14 cellular contexts compared by ENCODE assay signal in genomic region chr16:67551972-67552371, GRCh38. TPM values are rescaled to one million over a fixed set of nuclear protein-coding genes. Genes with fewer than 3 reads are reported as not detected.
DNase-seq lines count a peak whose midpoint lies in the region; ATAC-seq and TF ChIP-seq lines count a peak whose summit lies in the region.
"Had no signal": no experiment of that assay in that cellular context is flagged by ENCODE, and none has a peak within 500 bp of the region (broad histone marks: within the 10 kb centered on the region; RNA-seq: fewer than 3 reads in every experiment).

No MANE protein-coding gene starts in this region.

- TF ChIP-seq POLR2A in erythroblast (IDR thresholded peaks at IDR 0.05; ENCODE audit: low read length) = no peak

- H3K4me1 Mint-ChIP-seq in CD4-positive, CD25-positive, alpha-beta regulatory T cell = peaks cover 18 to 86% (median 50%) of the 10 kb centered on the region in 4 donors
- H3K4me1 Mint-ChIP-seq in CD8-positive, alpha-beta memory T cell = peaks cover 35 to 63% (median 47%) of the 10 kb centered on the region in 3 donors
- H3K4me1 Mint-ChIP-seq in activated T-helper 17 cell treated with anti-CD3 and anti-CD28 coated beads, Interleukin-2, amount 50 U/mL, for 72 hours = peaks cover 28% of the 10 kb centered on the region
- H3K4me1 Mint-ChIP-seq in naive B cell = peaks cover 65 to 94% (median 81%) of the 10 kb centered on the region in 3 donors

- H3K27me3 Mint-ChIP-seq in CD4-positive, CD25-positive, alpha-beta regulatory T cell = no peaks in the 10 kb centered on the region
- no peaks in the 10 kb centered on the region for H3K27me3 Mint-ChIP-seq in CD8-positive, alpha-beta memory T cell
- no peaks in the 10 kb centered on the region for H3K27me3 Mint-ChIP-seq in activated T-helper 17 cell treated with anti-CD3 and anti-CD28 coated beads, Interleukin-2, amount 50 U/mL, for 72 hours
- H3K27me3 Mint-ChIP-seq in naive B cell = no peaks in the 10 kb centered on the region

- H3K36me3 ChIP-seq in CD4-positive, CD25-positive, alpha-beta regulatory T cell (ENCODE audit: control insufficient read depth, insufficient read depth, low read length) = no peaks in the 10 kb centered on the region
- no peaks in the 10 kb centered on the region for H3K36me3 ChIP-seq in CD8-positive, alpha-beta memory T cell (ENCODE audit: insufficient read depth, low read length)
- H3K36me3 ChIP-seq in MG63 = peaks cover 6% of the 10 kb centered on the region

- H3K27ac ChIP-seq in CD4-positive, CD25-positive, alpha-beta regulatory T cell (ENCODE audit: insufficient read depth, low read length, poor library complexity, severe bottlenecking) = peak overlapping the region; percentile 42
- H3K27ac ChIP-seq in CD8-positive, alpha-beta memory T cell (ENCODE audit: low read depth, low read length) = no peak overlapping the region
- H3K27ac ChIP-seq: KMS-11, PC-9 had no signal

- peak overlapping the region; percentile 83 to 96 (median 95) for H3K27ac Mint-ChIP-seq in CD4-positive, CD25-positive, alpha-beta regulatory T cell
- H3K27ac Mint-ChIP-seq in CD8-positive, alpha-beta memory T cell = peak overlapping the region in 7 of 8 donors; percentile 17 to 83 (median 50)
- H3K27ac Mint-ChIP-seq in activated T-helper 17 cell treated with anti-CD3 and anti-CD28 coated beads, Interleukin-2, amount 50 U/mL, for 72 hours = peak overlapping the region; percentile 40
- H3K27ac Mint-ChIP-seq in naive B cell = peak overlapping the region; percentile 36 to 98 (median 96)

- peaks cover 16% of the 10 kb centered on the region for H3K36me3 Mint-ChIP-seq in CD4-positive, CD25-positive, alpha-beta regulatory T cell
- H3K36me3 Mint-ChIP-seq in CD8-positive, alpha-beta memory T cell = peaks cover 0 to 26% (median 4%) of the 10 kb centered on the region in 3 donors
- peaks cover under 1% of the 10 kb centered on the region for H3K36me3 Mint-ChIP-seq in activated T-helper 17 cell treated with anti-CD3 and anti-CD28 coated beads, Interleukin-2, amount 50 U/mL, for 72 hours (ENCODE audit: low read depth)
- H3K36me3 Mint-ChIP-seq in naive B cell = no peaks in the 10 kb centered on the region

- POLR2A ChIA-PET in CD8-positive, alpha-beta memory T cell (lab: Charles Lee) = interaction anchor here (1.2 kb wide), 1 partner anchor 10 kb away, joined by 5 read pairs; the partner anchor contains the start of gene CTCF

- no peaks in the 10 kb centered on the region for H3K27me3 ChIP-seq in CD4-positive, CD25-positive, alpha-beta regulatory T cell (ENCODE audit: control insufficient read depth, insufficient read depth, low read length)
- no peaks in the 10 kb centered on the region for H3K27me3 ChIP-seq in CD8-positive, alpha-beta memory T cell (ENCODE audit: insufficient read depth, low read length, poor library complexity, severe bottlenecking)
- H3K27me3 ChIP-seq in MG63 = no peaks in the 10 kb centered on the region
- H3K27me3 ChIP-seq: tibial nerve had no signal

- H3K4me1 ChIP-seq in CD4-positive, CD25-positive, alpha-beta regulatory T cell (ENCODE audit: control insufficient read depth, insufficient read depth, low read length, poor library complexity, severe bottlenecking) = peaks cover 65% of the 10 kb centered on the region
- peaks cover 58% of the 10 kb centered on the region for H3K4me1 ChIP-seq in CD8-positive, alpha-beta memory T cell (ENCODE audit: insufficient read depth, low read length)

- H3K9me3 Mint-ChIP-seq in CD4-positive, CD25-positive, alpha-beta regulatory T cell = no peaks in the 10 kb centered on the region
- H3K9me3 Mint-ChIP-seq in CD8-positive, alpha-beta memory T cell = no peaks in the 10 kb centered on the region
- H3K9me3 Mint-ChIP-seq in activated T-helper 17 cell treated with anti-CD3 and anti-CD28 coated beads, Interleukin-2, amount 50 U/mL, for 72 hours = no peaks in the 10 kb centered on the region
- no peaks in the 10 kb centered on the region for H3K9me3 Mint-ChIP-seq in naive B cell
- H3K9me3 Mint-ChIP-seq: T-helper 1 cell treated with Interleukin-12 subunit alpha and Interleukin-12 subunit beta and Interleukin-4 antibody, amounts not matched to agents 30 μg/mL and 1 μg/mL, for 36 hours had no signal

- no peak for DNase-seq in CD4-positive, CD25-positive, alpha-beta regulatory T cell
- DNase-seq in CD8-positive, alpha-beta memory T cell = no peak
- DNase-seq in naive B cell (no peak), MG63 (no peak), erythroblast (lab: John Stamatoyannopoulos, UW) (no peak)
- DNase-seq: activated CD4-positive, alpha-beta T cell treated with anti-CD3 and anti-CD28 coated beads, Interleukin-2, amount 50 U/mL, for 48 hours; amniotic stem cell; PC-9 had no signal

- no peak for ATAC-seq in CD4-positive, CD25-positive, alpha-beta regulatory T cell (ENCODE audit: low read depth in 2 of 2)
- ATAC-seq in activated T-helper 17 cell treated with anti-CD3 and anti-CD28 coated beads, Interleukin-2, amount 50 U/mL, for 72 hours (replicated peaks) = no peak
- ATAC-seq in naive B cell (ENCODE audit: low read depth in 2 of 2) (no peak), HG03460 (IDR thresholded peaks at IDR 0.05; ENCODE audit: unreplicated experiment) (no peak), GM19455 (IDR thresholded peaks at IDR 0.05; ENCODE audit: unreplicated experiment) (no peak)

- H3K4me3 Mint-ChIP-seq in CD4-positive, CD25-positive, alpha-beta regulatory T cell = peak overlapping the region in 3 of 4 donors; percentile 39 to 83 (median 41)
- H3K4me3 Mint-ChIP-seq in CD8-positive, alpha-beta memory T cell = no peak overlapping the region
- H3K4me3 Mint-ChIP-seq in activated T-helper 17 cell treated with anti-CD3 and anti-CD28 coated beads, Interleukin-2, amount 50 U/mL, for 72 hours = no peak overlapping the region
- H3K4me3 Mint-ChIP-seq in naive B cell = peak overlapping the region in 6 of 8 donors; percentile 20 to 87 (median 78)
- H3K4me3 Mint-ChIP-seq: T-helper 1 cell treated with Interleukin-12 subunit alpha and Interleukin-12 subunit beta and Interleukin-4 antibody, amounts not matched to agents 30 μg/mL and 1 μg/mL, for 36 hours had no signal

- H3K9me3 ChIP-seq in CD4-positive, CD25-positive, alpha-beta regulatory T cell (ENCODE audit: control insufficient read depth in 2 of 2, low read length in 2 of 2) = no peaks in the 10 kb centered on the region
- H3K9me3 ChIP-seq in CD8-positive, alpha-beta memory T cell (ENCODE audit: low read length) = no peaks in the 10 kb centered on the region
- H3K9me3 ChIP-seq in MG63 = no peaks in the 10 kb centered on the region
- H3K9me3 ChIP-seq: tibial nerve had no signal

- H3K4me3 ChIP-seq in CD4-positive, CD25-positive, alpha-beta regulatory T cell (ENCODE audit: low read depth, low read length) = no peak overlapping the region
- H3K4me3 ChIP-seq in CD8-positive, alpha-beta memory T cell (ENCODE audit: low read length) = no peak overlapping the region
- H3K4me3 ChIP-seq in MG63 = no peak overlapping the region
- H3K4me3 ChIP-seq: PC-9, tibial nerve had no signal

- CTCF ChIA-PET in CD8-positive, alpha-beta memory T cell (lab: Charles Lee) = interaction anchor here (1.3 to 10.5 kb wide), 3 partner anchors 8 to 91 kb away, joined by 5 to 235 read pairs (median 164); partner anchors contain the start of genes CARMIL2 and CTCF

RNA-seq across cellular contexts. Expression of gene CTCF, which starts 10.4 kb away (rescaled TPM):
- total RNA-seq in CD4-positive, CD25-positive, alpha-beta regulatory T cell = 63.6 TPM
- 10 to 100 TPM; 44.5 to 80.2 (median 52.9) TPM for polyA plus RNA-seq in CD4-positive, CD25-positive, alpha-beta regulatory T cell
- total RNA-seq in CD8-positive, alpha-beta memory T cell = 10 to 100 TPM; 65.4 to 67.4 TPM
- 66.4 TPM for polyA plus RNA-seq in CD8-positive, alpha-beta memory T cell
- total RNA-seq in activated T-helper 17 cell treated with anti-CD3 and anti-CD28 coated beads, Interleukin-2, amount 50 U/mL, for 72 hours = 10 to 100 TPM; 41.2 to 49.4 TPM
- polyA plus RNA-seq in naive B cell (ENCODE audit: low read depth in 6 of 6) = 10 to 100 TPM; 40.2 to 93.3 (median 67.8) TPM
- total RNA-seq in MG63 (2014; rRNA removed; shearing (Covaris generic); ENCODE audit: low replicate concordance) = 26.1 and 32.2 TPM in 2 replicates

RNA-seq across cellular contexts. Expression of gene RIPOR1, which starts 23.3 kb away (rescaled TPM):
- total RNA-seq in CD4-positive, CD25-positive, alpha-beta regulatory T cell = 16.6 TPM
- 1 to 10 TPM in 3 of 4 donors, under 1 TPM in 1; 0.91 to 3.1 (median 2.1) TPM for polyA plus RNA-seq in CD4-positive, CD25-positive, alpha-beta regulatory T cell
- total RNA-seq in CD8-positive, alpha-beta memory T cell = 10 to 100 TPM; 23.2 to 27.4 TPM
- polyA plus RNA-seq in CD8-positive, alpha-beta memory T cell = 6.1 TPM
- total RNA-seq in activated T-helper 17 cell treated with anti-CD3 and anti-CD28 coated beads, Interleukin-2, amount 50 U/mL, for 72 hours = 10 to 100 TPM; 30.4 to 57.0 TPM
- polyA plus RNA-seq in naive B cell (ENCODE audit: low read depth in 6 of 6) = 10 to 100 TPM in 5 of 6 donors, 1 to 10 TPM in 1; 3.4 to 34.5 (median 16.5) TPM
- total RNA-seq in MG63 (2014; rRNA removed; shearing (Covaris generic); ENCODE audit: low replicate concordance) = 3.1 and 5.0 TPM in 2 replicates

Comparison
In these comparisons a context has a peak if more than half of its experiments do, and no peak if none do; other contexts are left out.
1. H3K27ac Mint-ChIP-seq: peak in every context shown above with its lines; median percentile 96 in naive B cell; 95 in CD4-positive, CD25-positive, alpha-beta regulatory T cell; 50 in CD8-positive, alpha-beta memory T cell; 40 in activated T-helper 17 cell treated with anti-CD3 and anti-CD28 coated beads, Interleukin-2, amount 50 U/mL, for 72 hours.
2. H3K4me3 Mint-ChIP-seq: peak in CD4-positive, CD25-positive, alpha-beta regulatory T cell (3 of 4) and naive B cell (6 of 8); none in CD8-positive, alpha-beta memory T cell (0 of 7) and activated T-helper 17 cell treated with anti-CD3 and anti-CD28 coated beads, Interleukin-2, amount 50 U/mL, for 72 hours (single experiment).